Comparison of ENCODE assay signal across 1 cellular context in the genomic region with DNA sequence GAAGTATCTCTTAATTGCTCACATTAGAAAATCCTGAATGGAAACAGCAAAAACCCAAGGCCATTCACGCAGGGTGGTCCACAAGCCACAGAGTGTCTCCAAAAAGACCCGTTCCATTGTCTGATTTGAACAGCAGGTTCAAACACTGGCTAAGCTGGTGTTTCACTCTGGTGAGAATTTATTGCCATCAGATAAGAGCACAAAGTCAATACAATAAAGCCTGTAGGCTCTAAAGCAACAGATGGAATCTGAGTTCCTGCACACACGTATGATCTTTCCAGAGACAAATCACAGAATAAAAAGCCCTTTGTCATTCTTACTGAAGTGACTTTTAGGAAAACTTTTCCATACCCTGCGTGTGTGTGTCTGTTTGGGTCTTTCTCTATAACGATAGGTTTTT.
TF ChIP-seq lines count a peak whose summit lies in the region.

No MANE protein-coding gene starts in this region.

TF ChIP-seq in K562, 482 proteins besides CTCF, POLR2A, EP300 and RAD21 (continued from another document):
- TF ChIP-seq, protein P1, sequence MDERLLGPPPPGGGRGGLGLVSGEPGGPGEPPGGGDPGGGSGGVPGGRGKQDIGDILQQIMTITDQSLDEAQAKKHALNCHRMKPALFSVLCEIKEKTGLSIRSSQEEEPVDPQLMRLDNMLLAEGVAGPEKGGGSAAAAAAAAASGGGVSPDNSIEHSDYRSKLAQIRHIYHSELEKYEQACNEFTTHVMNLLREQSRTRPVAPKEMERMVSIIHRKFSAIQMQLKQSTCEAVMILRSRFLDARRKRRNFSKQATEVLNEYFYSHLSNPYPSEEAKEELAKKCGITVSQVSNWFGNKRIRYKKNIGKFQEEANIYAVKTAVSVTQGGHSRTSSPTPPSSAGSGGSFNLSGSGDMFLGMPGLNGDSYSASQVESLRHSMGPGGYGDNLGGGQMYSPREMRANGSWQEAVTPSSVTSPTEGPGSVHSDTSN (CRISPR knock-in tag; IDR thresholded peaks at IDR 0.05; ENCODE audit: low read depth), result no peak
- TF ChIP-seq, protein P1 (tag; conservative IDR thresholded peaks at IDR 0.05; ENCODE audit: low read depth), result peak; percentile 27; the same call in 1 of the 2 replicates
- TF ChIP-seq ETV1 (tag; conservative IDR thresholded peaks at IDR 0.05; ENCODE audit: low read depth) (no peak), TRIM24 (IDR thresholded peaks at IDR 0.05) (no peak), FOXA3 (CRISPR knock-in tag; conservative IDR thresholded peaks at IDR 0.05 in 1 of 2, IDR thresholded peaks at IDR 0.05 in 1 of 2) (peak in 1 of 2 experiments; percentile 91; a peak in 2 of 4 replicates)
